ENCODE assay signal across 8 cellular contexts in the genomic region with DNA sequence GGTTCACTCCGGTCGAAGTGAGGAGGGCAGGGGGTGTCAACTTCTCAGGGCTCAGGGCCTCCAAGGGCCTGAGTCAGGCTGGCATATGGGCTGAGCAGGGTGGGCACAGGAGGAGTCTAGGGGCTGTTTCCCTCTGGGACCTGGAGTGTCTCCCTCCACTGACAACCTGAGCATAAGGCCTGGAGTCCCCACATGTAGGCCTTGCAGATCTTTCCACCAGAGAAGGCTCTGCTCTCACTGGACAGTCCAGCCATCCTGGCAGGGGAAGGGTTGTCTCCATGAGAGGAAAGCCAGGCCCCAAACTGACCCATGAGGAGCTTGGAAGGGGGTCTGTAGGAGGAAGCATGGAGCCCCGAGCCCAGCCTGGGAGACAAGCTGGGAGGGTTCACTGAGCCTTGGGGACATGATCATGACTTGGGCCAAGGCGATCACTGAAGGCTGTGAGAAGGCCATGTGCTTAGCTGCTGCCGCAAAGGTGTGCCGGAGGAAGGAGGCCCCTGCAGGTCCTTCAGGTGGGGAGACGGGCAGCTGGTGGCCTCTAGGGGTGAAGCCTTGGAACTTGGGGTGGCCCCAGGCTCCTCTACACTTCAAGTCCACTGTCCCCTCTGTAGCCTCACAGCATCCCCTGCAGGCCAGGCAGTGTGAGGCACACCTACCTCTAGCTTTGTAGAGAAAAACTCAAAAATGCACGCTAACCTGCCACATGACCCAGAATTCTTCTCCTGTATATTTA. TPM values are rescaled to one million over a fixed set of nuclear protein-coding genes. Genes with fewer than 3 reads are reported as not detected.
DNase-seq lines count a peak whose midpoint lies in the region; ATAC-seq, FAIRE-seq and TF ChIP-seq lines count a peak whose summit lies in the region.

No MANE protein-coding gene starts in this region.

- no peaks in the 10 kb centered on the region for H3K27me3 Mint-ChIP-seq in T-helper 17 cell

- peak; percentile 33 to 52 (median 48) for DNase-seq in T-helper 17 cell
- no peak for DNase-seq in GM12878 (ENCODE audit: low read depth, low spot score)
- peak; percentile 65 for DNase-seq in stimulated activated naive CD8-positive, alpha-beta T cell treated with anti-CD3 and anti-CD28 coated beads, Interleukin-15, Interleukin-2, amounts not matched to agents 100 U/mL and 50 U/mL, for 24 hours
- no peak for DNase-seq in urothelium cell line (ENCODE audit: low spot score)
- DNase-seq in NCI-H2029 treated with DMSO at 0.1 percent for 48 hours (lab: John Stamatoyannopoulos, UW), result no peak

- H3K9ac ChIP-seq in GM12878 (ENCODE audit: control insufficient read depth, insufficient read depth, low read length) (no peak overlapping the region), liver (ENCODE audit: low read depth in 1 of 2, low read length in 2 of 2) (no peak overlapping the region)

- peak; percentile 92 for TF ChIP-seq RAD21 in GM12878 (IDR thresholded peaks at IDR 0.05; ENCODE audit: insufficient read depth, low read depth, low read length)
- TF ChIP-seq RAD21 in liver (IDR thresholded peaks at IDR 0.05), result peak; percentile 68 to 80

- 80% methylated on average over 8 of the region's 8 CpGs for WGBS in GM12878 (ENCODE audit: insufficient coverage, insufficient replicate concordance, low lambda C conversion rate, missing lambda C conversion rate)
- 87% methylated on average over 8 of the region's 8 CpGs for WGBS in liver

- in situ Hi-C loops in GM12878 (cut with MboI), result loop anchor here (5.0 kb wide), 1 partner anchor 182 kb away; no protein-coding TSS in a partner anchor

- H3K4me1 Mint-ChIP-seq in T-helper 17 cell, result peaks cover 26% of the 10 kb centered on the region

- intact Hi-C loops in GM12878 (cut with micrococcal nuclease; ENCODE audit: unreplicated experiment), result loop anchor here (1.0 kb wide), 2 partner anchors 111 to 183 kb away; no protein-coding TSS in a partner anchor

- RAD21 ChIA-PET in GM12878 (lab: Charles Lee; ENCODE audit: unreplicated experiment), result interaction anchor here (0.6 to 3.1 kb wide), 22 partner anchors 12 to 231 kb away, joined by 3 to 51 read pairs (median 5); partner anchors contain the start of genes CKLF and CMTM3

- H4K20me1 ChIP-seq in GM12878 (ENCODE audit: control insufficient read depth, insufficient read depth), result no peaks in the 10 kb centered on the region

- no peaks in the 10 kb centered on the region for H3K36me3 ChIP-seq in GM12878 (ENCODE audit: control insufficient read depth in 2 of 2, insufficient read depth in 2 of 2, low read length in 1 of 2)
- no peaks in the 10 kb centered on the region for H3K36me3 ChIP-seq in liver (ENCODE audit: control insufficient read depth in 4 of 4, insufficient read depth in 3 of 4, low read depth in 1 of 4, low read length in 3 of 4)

- POLR2A ChIA-PET in GM12878 (lab: Charles Lee), result interaction anchor here (2.0 kb wide), 1 partner anchor 15 kb away, joined by 4 read pairs; no protein-coding TSS in a partner anchor

- no peak overlapping the region for H3K4me2 ChIP-seq in GM12878 (ENCODE audit: control insufficient read depth, insufficient read depth)

- no peak for TF ChIP-seq EP300 in GM12878 (IDR thresholded peaks at IDR 0.05; ENCODE audit: borderline replicate concordance in 1 of 2, control insufficient read depth in 1 of 2, low read depth in 2 of 2, low read length in 2 of 2)

- no peaks in the 10 kb centered on the region for H3K9me3 ChIP-seq in T-helper 17 cell (ENCODE audit: control insufficient read depth, low read length, poor library complexity, severe bottlenecking)
- no peaks in the 10 kb centered on the region; the same call in 2 of the 3 replicates for H3K9me3 ChIP-seq in GM12878 (replicated peaks; ENCODE audit: control insufficient read depth, insufficient read depth, low read length)
- no peaks in the 10 kb centered on the region for H3K9me3 ChIP-seq in liver (ENCODE audit: control insufficient read depth in 4 of 4, low read length in 3 of 4)

- H3K36me3 Mint-ChIP-seq in T-helper 17 cell (ENCODE audit: low read depth), result no peaks in the 10 kb centered on the region

- H3K27ac Mint-ChIP-seq in T-helper 17 cell, result peak overlapping the region; percentile 70

- H2AFZ ChIP-seq in GM12878 (ENCODE audit: control insufficient read depth, low read depth, low read length), result no peak overlapping the region

- FAIRE-seq in GM12878 (lab: Jason Lieb, UNC) (no peak), urothelium cell line (lab: Jason Lieb, UNC) (no peak)

- CTCF ChIA-PET in GM12878 (lab: Yijun Ruan, JAX), result interaction anchor here (0.7 to 3.1 kb wide), 29 partner anchors 8 to 244 kb away, joined by 3 to 61 read pairs (median 7); partner anchors contain the start of genes CKLF and CMTM3

- ATAC-seq in GM18499 (IDR thresholded peaks at IDR 0.05; ENCODE audit: insufficient read depth, unreplicated experiment), result peak; percentile 80
- ATAC-seq in HG03196 (IDR thresholded peaks at IDR 0.05; ENCODE audit: unreplicated experiment), result peak; percentile 68
- peak; percentile 99 for ATAC-seq in T-helper 17 cell
- peak; percentile 98 for ATAC-seq in GM12878
- ATAC-seq in stimulated activated naive CD8-positive, alpha-beta T cell treated with anti-CD3 and anti-CD28 coated beads, Interleukin-15, Interleukin-2, amounts not matched to agents 100 U/mL and 50 U/mL, for 24 hours, result peak; percentile 93

- SMC1A ChIA-PET in GM12878 (lab: Charles Lee; ENCODE audit: uncharacterized antibody, unreplicated experiment), result interaction anchor here (0.5 to 2.6 kb wide), 15 partner anchors 9 to 232 kb away, joined by 3 to 30 read pairs (median 5); no protein-coding TSS in a partner anchor

- BruUV-seq in GM12878 (replicated peaks; lab: Mats Ljungman, UMichigan), result no TSS peak

- H3K4me3 ChIP-seq in GM12878 (no peak overlapping the region), liver (ENCODE audit: low read depth in 1 of 3, low read length in 3 of 3) (no peak overlapping the region)

- H3K79me2 ChIP-seq in GM12878 (ENCODE audit: control insufficient read depth, insufficient read depth, low read length), result no peaks in the 10 kb centered on the region

- peak overlapping the region; percentile 91 for H3K4me3 Mint-ChIP-seq in T-helper 17 cell

- TF ChIP-seq CTCF in GM12878 (IDR thresholded peaks at IDR 0.05 in 2 of 3, conservative IDR thresholded peaks at IDR 0.05 in 1 of 3; ENCODE audit: control insufficient read depth in 2 of 3, extremely low read depth in 1 of 3, insufficient read depth in 1 of 3, low read depth in 3 of 3, low read length in 3 of 3), result peak; percentile 89 to 96 (median 91)
- TF ChIP-seq CTCF in liver (IDR thresholded peaks at IDR 0.05; ENCODE audit: low read depth, low read length, missing input control), result peak; percentile 52

- H3K27ac ChIP-seq in GM12878 (ENCODE audit: control insufficient read depth, insufficient read depth) (no peak overlapping the region), liver (ENCODE audit: low read depth in 1 of 2, low read length in 2 of 2) (no peak overlapping the region)

- TF ChIP-seq POLR2A in GM12878 (IDR thresholded peaks at IDR 0.05; ENCODE audit: low read depth, low read length), result no peak

- H3K4me1 ChIP-seq in GM12878 (ENCODE audit: control insufficient read depth, insufficient read depth, low read length) (no peaks in the 10 kb centered on the region; the same call in 1 of the 2 replicates), liver (ENCODE audit: control insufficient read depth in 4 of 4, insufficient read depth in 4 of 4, low read length in 3 of 4) (no peaks in the 10 kb centered on the region)

- H3K27me3 ChIP-seq in GM12878 (replicated peaks in 1 of 2; ENCODE audit: control insufficient read depth in 2 of 2, insufficient read depth in 2 of 2, low read length in 1 of 2), result peaks cover 0 to 4% of the 10 kb centered on the region in 2 experiments; a peak in 1 of 4 replicates
- H3K27me3 ChIP-seq in liver (ENCODE audit: control insufficient read depth in 4 of 4, insufficient read depth in 4 of 4, low read length in 3 of 4), result no peaks in the 10 kb centered on the region

RNA-seq across cellular contexts. Expression of gene CMTM2, which starts 9.9 kb away (rescaled TPM):
- total RNA-seq in T-helper 17 cell (under 1 TPM in 1 of 2 donors, not detected in 1; 0.70 TPM), GM12878 (2014; rRNA removed) (0.34 TPM in 1 of 2 replicates, not detected in the other), GM12878 (2014; rRNA removed; fragmentation: Illumina TruSeq; extraction: Trizol) (not detected in 2 replicates), GM12878 (2021) (not detected in 2 replicates), liver (1 to 10 TPM in 1 of 2 donors, under 1 TPM in 1; 0.50 to 1.1 TPM)
- total RNA-seq in GM12878 (2013; cell fraction: nucleolus; rRNA removed), result not detected in 2 replicates
- not detected for polyA plus RNA-seq in GM12878 (2011; ENCODE audit: low read depth)
- polyA plus RNA-seq in GM12878 (2011; rRNA removed) (not detected in 2 replicates), GM12878 (2014; fragmentation: Illumina TruSeq; extraction: Trizol) (not detected in 2 replicates), GM12878 (2014; fragmentation: Nextera tagmentation; extraction: Ambion mirVana) (not detected), GM12878 (2014; rRNA removed) (0.26 TPM in 1 of 2 replicates, not detected in the other), GM12878 (2016; fragmentation: Nextera tagmentation; extraction: Ambion mirVana) (not detected), liver (under 1 TPM; 0.57 to 0.67 TPM)
- 0.04 TPM in 1 of 2 replicates, not detected in the other for polyA plus RNA-seq in GM12878 (2011; cell fraction: cytosol; rRNA removed)
- not detected in 2 replicates for polyA plus RNA-seq in GM12878 (2011; cell fraction: nucleus; rRNA removed)
- not detected in 2 replicates for polyA plus RNA-seq in GM12878 (2012)
- not detected in 2 replicates for polyA minus RNA-seq in GM12878 (2011; rRNA and poly(A)+ RNA removed)
- polyA minus RNA-seq in GM12878 (2011; cell fraction: cytosol; rRNA and poly(A)+ RNA removed), result not detected in 2 replicates
- polyA minus RNA-seq in GM12878 (2011; cell fraction: nucleus; rRNA and poly(A)+ RNA removed), result not detected in 2 replicates

RNA-seq across cellular contexts. Expression of gene CMTM3, which starts 15.4 kb away (rescaled TPM):
- total RNA-seq in T-helper 17 cell, result 10 to 100 TPM; 60.5 to 74.6 TPM
- total RNA-seq in GM12878 (2013; cell fraction: nucleolus; rRNA removed), result 11.5 and 12.5 TPM in 2 replicates
- 11.7 and 12.8 TPM in 2 replicates for total RNA-seq in GM12878 (2014; rRNA removed)
- 10.9 and 11.7 TPM in 2 replicates for total RNA-seq in GM12878 (2014; rRNA removed; fragmentation: Illumina TruSeq; extraction: Trizol)
- total RNA-seq in GM12878 (2021), result 31.5 and 35.5 TPM in 2 replicates
- 9.4 TPM for polyA plus RNA-seq in GM12878 (2011; ENCODE audit: low read depth)
- 28.7 and 47.4 TPM in 2 replicates for polyA plus RNA-seq in GM12878 (2011; rRNA removed)
- 49.0 and 53.8 TPM in 2 replicates for polyA plus RNA-seq in GM12878 (2011; cell fraction: cytosol; rRNA removed)
- polyA plus RNA-seq in GM12878 (2011; cell fraction: nucleus; rRNA removed), result 34.3 and 35.4 TPM in 2 replicates
- 13.6 and 14.5 TPM in 2 replicates for polyA plus RNA-seq in GM12878 (2012)
- polyA plus RNA-seq in GM12878 (2014; fragmentation: Illumina TruSeq; extraction: Trizol), result 16.0 and 25.2 TPM in 2 replicates
- 10 to 100 TPM in 1 of 2 experiments, 1 to 10 TPM in 1; 5.4 to 16.0 TPM for polyA plus RNA-seq in GM12878 (2014; fragmentation: Nextera tagmentation; extraction: Ambion mirVana)
- 32.0 and 37.1 TPM in 2 replicates for polyA plus RNA-seq in GM12878 (2014; rRNA removed)
- 10 to 100 TPM; 38.8 to 42.3 TPM for polyA plus RNA-seq in GM12878 (2016; fragmentation: Nextera tagmentation; extraction: Ambion mirVana)
- polyA minus RNA-seq in GM12878 (2011; rRNA and poly(A)+ RNA removed), result 23.6 and 48.8 TPM in 2 replicates
- polyA minus RNA-seq in GM12878 (2011; cell fraction: cytosol; rRNA and poly(A)+ RNA removed), result 10.1 and 12.2 TPM in 2 replicates
- 8.3 and 16.8 TPM in 2 replicates for polyA minus RNA-seq in GM12878 (2011; cell fraction: nucleus; rRNA and poly(A)+ RNA removed)
- 10 to 100 TPM in 1 of 2 donors, 1 to 10 TPM in 1; 2.7 to 12.2 TPM for total RNA-seq in liver
- polyA plus RNA-seq in liver, result 1 to 10 TPM; 1.6 to 6.5 TPM

RNA-seq across cellular contexts. Expression of gene CMTM1, which starts 22.9 kb away (rescaled TPM):
- total RNA-seq in T-helper 17 cell, result 1 to 10 TPM; 3.3 to 3.6 TPM
- 3.7 and 4.3 TPM in 2 replicates for total RNA-seq in GM12878 (2013; cell fraction: nucleolus; rRNA removed)
- 0.60 and 1.8 TPM in 2 replicates for total RNA-seq in GM12878 (2014; rRNA removed)
- total RNA-seq in GM12878 (2014; rRNA removed; fragmentation: Illumina TruSeq; extraction: Trizol), result 0.67 and 0.69 TPM in 2 replicates
- total RNA-seq in GM12878 (2021), result 3.0 TPM in 2 replicates
- polyA plus RNA-seq in GM12878 (2011; ENCODE audit: low read depth), result not detected
- polyA plus RNA-seq in GM12878 (2011; rRNA removed), result 0.65 and 1.2 TPM in 2 replicates
- 2.1 and 2.9 TPM in 2 replicates for polyA plus RNA-seq in GM12878 (2011; cell fraction: cytosol; rRNA removed)
- 2.5 and 4.3 TPM in 2 replicates for polyA plus RNA-seq in GM12878 (2011; cell fraction: nucleus; rRNA removed)
- polyA plus RNA-seq in GM12878 (2012), result 0.41 and 0.51 TPM in 2 replicates
- polyA plus RNA-seq in GM12878 (2014; fragmentation: Illumina TruSeq; extraction: Trizol), result 0.09 TPM in 1 of 2 replicates, not detected in the other
- not detected for polyA plus RNA-seq in GM12878 (2014; fragmentation: Nextera tagmentation; extraction: Ambion mirVana)
- polyA plus RNA-seq in GM12878 (2014; rRNA removed), result 1.00 and 1.3 TPM in 2 replicates
- 1 to 10 TPM; 1.6 to 1.7 TPM for polyA plus RNA-seq in GM12878 (2016; fragmentation: Nextera tagmentation; extraction: Ambion mirVana)
- polyA minus RNA-seq in GM12878 (2011; rRNA and poly(A)+ RNA removed), result 0.80 and 1.9 TPM in 2 replicates
- 1.2 and 1.5 TPM in 2 replicates for polyA minus RNA-seq in GM12878 (2011; cell fraction: cytosol; rRNA and poly(A)+ RNA removed)
- polyA minus RNA-seq in GM12878 (2011; cell fraction: nucleus; rRNA and poly(A)+ RNA removed), result 2.3 and 6.2 TPM in 2 replicates
- total RNA-seq in liver, result under 1 TPM; 0.33 to 0.84 TPM
- under 1 TPM; 0.32 to 0.64 TPM for polyA plus RNA-seq in liver

RNA-seq across cellular contexts. Expression of gene CKLF, which starts 36.8 kb away (rescaled TPM):
- total RNA-seq in T-helper 17 cell (10 to 100 TPM; 41.6 to 42.5 TPM), GM12878 (2014; rRNA removed) (56.8 and 61.6 TPM in 2 replicates), GM12878 (2014; rRNA removed; fragmentation: Illumina TruSeq; extraction: Trizol) (46.7 and 47.1 TPM in 2 replicates), GM12878 (2021) (40.1 and 40.8 TPM in 2 replicates), liver (10 to 100 TPM in 1 of 2 donors, 1 to 10 TPM in 1; 9.5 to 36.1 TPM)
- 15.8 and 18.7 TPM in 2 replicates for total RNA-seq in GM12878 (2013; cell fraction: nucleolus; rRNA removed)
- polyA plus RNA-seq in GM12878 (2011; ENCODE audit: low read depth), result 41.0 TPM
- polyA plus RNA-seq in GM12878 (2011; rRNA removed) (117 and 152 TPM in 2 replicates), GM12878 (2014; fragmentation: Illumina TruSeq; extraction: Trizol) (24.0 and 60.0 TPM in 2 replicates), GM12878 (2014; fragmentation: Nextera tagmentation; extraction: Ambion mirVana) (100 to 1,000 TPM; 181 to 193 TPM), GM12878 (2014; rRNA removed) (75.6 and 80.0 TPM in 2 replicates), GM12878 (2016; fragmentation: Nextera tagmentation; extraction: Ambion mirVana) (100 to 1,000 TPM; 142 to 143 TPM), liver (10 to 100 TPM; 19.3 to 23.6 TPM)
- 213 and 224 TPM in 2 replicates for polyA plus RNA-seq in GM12878 (2011; cell fraction: cytosol; rRNA removed)
- 81.0 and 88.5 TPM in 2 replicates for polyA plus RNA-seq in GM12878 (2011; cell fraction: nucleus; rRNA removed)
- polyA plus RNA-seq in GM12878 (2012), result 46.6 and 59.5 TPM in 2 replicates
- polyA minus RNA-seq in GM12878 (2011; rRNA and poly(A)+ RNA removed), result 46.0 and 47.9 TPM in 2 replicates
- 18.3 and 23.1 TPM in 2 replicates for polyA minus RNA-seq in GM12878 (2011; cell fraction: cytosol; rRNA and poly(A)+ RNA removed)
- 11.4 and 13.1 TPM in 2 replicates for polyA minus RNA-seq in GM12878 (2011; cell fraction: nucleus; rRNA and poly(A)+ RNA removed)

RNA-seq across cellular contexts. Expression of gene TK2, which starts 39.2 kb away (rescaled TPM):
- total RNA-seq in T-helper 17 cell (1 to 10 TPM; 7.1 to 9.4 TPM), GM12878 (2014; rRNA removed) (2.5 and 4.6 TPM in 2 replicates), GM12878 (2014; rRNA removed; fragmentation: Illumina TruSeq; extraction: Trizol) (2.8 and 3.5 TPM in 2 replicates), GM12878 (2021) (3.4 and 3.5 TPM in 2 replicates), liver (10 to 100 TPM; 10.5 to 31.9 TPM)
- 8.2 and 8.6 TPM in 2 replicates for total RNA-seq in GM12878 (2013; cell fraction: nucleolus; rRNA removed)
- polyA plus RNA-seq in GM12878 (2011; ENCODE audit: low read depth), result 2.8 TPM
- polyA plus RNA-seq in GM12878 (2011; rRNA removed) (12.4 and 16.1 TPM in 2 replicates), GM12878 (2014; fragmentation: Illumina TruSeq; extraction: Trizol) (2.6 and 4.5 TPM in 2 replicates), GM12878 (2014; fragmentation: Nextera tagmentation; extraction: Ambion mirVana) (1 to 10 TPM; 1.3 TPM), GM12878 (2014; rRNA removed) (3.2 and 4.0 TPM in 2 replicates), GM12878 (2016; fragmentation: Nextera tagmentation; extraction: Ambion mirVana) (1 to 10 TPM; 3.3 to 5.1 TPM), liver (10 to 100 TPM; 19.5 to 22.5 TPM)
- 9.7 and 10.5 TPM in 2 replicates for polyA plus RNA-seq in GM12878 (2011; cell fraction: cytosol; rRNA removed)
- 24.8 and 27.5 TPM in 2 replicates for polyA plus RNA-seq in GM12878 (2011; cell fraction: nucleus; rRNA removed)
- polyA plus RNA-seq in GM12878 (2012), result 4.2 and 4.6 TPM in 2 replicates
- 13.9 and 19.0 TPM in 2 replicates for polyA minus RNA-seq in GM12878 (2011; rRNA and poly(A)+ RNA removed)
- 1.5 and 4.0 TPM in 2 replicates for polyA minus RNA-seq in GM12878 (2011; cell fraction: cytosol; rRNA and poly(A)+ RNA removed)
- 6.3 and 9.0 TPM in 2 replicates for polyA minus RNA-seq in GM12878 (2011; cell fraction: nucleus; rRNA and poly(A)+ RNA removed)

Comparison
In these comparisons a context has a peak if more than half of its experiments do, and no peak if none do; other contexts are left out.
1. DNase-seq: peak in T-helper 17 cell (3 of 3) and stimulated activated naive CD8-positive, alpha-beta T cell treated with anti-CD3 and anti-CD28 coated beads, Interleukin-15, Interleukin-2, amounts not matched to agents 100 U/mL and 50 U/mL, for 24 hours (single experiment); none in GM12878 (single experiment), urothelium cell line (single experiment) and NCI-H2029 treated with DMSO at 0.1 percent for 48 hours (single experiment).
2. Peak in every context shown above with its lines, with median percentiles within 50 percentile points of each other: ATAC-seq.